8 cellular contexts compared by ENCODE assay signal in genomic region chr2:65057391-65058052, GRCh38. TPM values are rescaled to one million over a fixed set of nuclear protein-coding genes. Genes with fewer than 3 reads are reported as not detected.
A peak's percentile ranks its signal among the peaks of the same experiment; 100 is the strongest.
DNase-seq lines count a peak whose midpoint lies in the region; TF ChIP-seq lines count a peak whose summit lies in the region.

No MANE protein-coding gene starts in this region.

- 76% methylated on average over 6 of the region's 6 CpGs for WGBS in HUES64
- WGBS in transverse colon (ENCODE audit: low coverage in 1 of 2), 2 donors = 8 to 33% methylated on average over 4 to 6 of the region's 6 CpGs

- H3K4me1 Mint-ChIP-seq in chondrocyte (ENCODE audit: low read depth) = peaks cover 29% of the 10 kb centered on the region

- H3K27ac ChIP-seq in HUES64 (ENCODE audit: low read depth, low read length) = no peak overlapping the region
- peak overlapping the region; percentile 79 for H3K27ac ChIP-seq in mucosa of rectum (ENCODE audit: low read depth in 2 of 2, low read length in 2 of 2)
- H3K27ac ChIP-seq in transverse colon = peak overlapping the region; percentile 94 to 96 (median 96)

- H3K9ac ChIP-seq in HUES64 (ENCODE audit: low read depth, low read length) (peak overlapping the region; percentile 95), mucosa of rectum (ENCODE audit: low read depth in 1 of 2, low read length in 2 of 2) (peak overlapping the region; percentile 48 to 73)

- no peaks in the 10 kb centered on the region for H3K36me3 Mint-ChIP-seq in chondrocyte (ENCODE audit: low read depth)

- in situ Hi-C loops in transverse colon (cut with MboI; ENCODE audit: low pct_ligation_motif_present in 1 of 4, low pct_unique_long_range_greater_than_20kb in 1 of 4, low sequenced_read_pairs in 3 of 4) = loop anchor here in 3 of 4 donors (25.0 kb wide), 2 partner anchors 130 to 505 kb away; no protein-coding TSS in a partner anchor

- H3K36me3 ChIP-seq in HUES64 (ENCODE audit: insufficient read depth, low read length) (0 out of 2 replicates have a peak, but pooled peaks cover 4% of the 10 kb centered on the region), mucosa of rectum (ENCODE audit: control insufficient read depth in 2 of 2, insufficient read depth in 2 of 2, low read length in 2 of 2) (no peaks in the 10 kb centered on the region), transverse colon (no peaks in the 10 kb centered on the region)

- no peak for TF ChIP-seq CTCF in chondrocyte (IDR thresholded peaks at IDR 0.05)
- TF ChIP-seq CTCF in transverse colon (IDR thresholded peaks at IDR 0.05) = no peak

- H3K4me1 ChIP-seq in HUES64 (ENCODE audit: insufficient read depth, low read length) (peaks cover 8% of the 10 kb centered on the region), mucosa of rectum (ENCODE audit: control insufficient read depth in 2 of 2, insufficient read depth in 2 of 2, low read length in 2 of 2) (peaks cover 21 to 27% of the 10 kb centered on the region in 2 donors), transverse colon (peaks cover 6 to 65% (median 36%) of the 10 kb centered on the region in 4 donors)

- H3K27me3 Mint-ChIP-seq in chondrocyte (ENCODE audit: low read depth) = no peaks in the 10 kb centered on the region

- DNase-seq in NCI-H510A treated with DMSO at 0.1 percent for 48 hours (lab: John Stamatoyannopoulos, UW) = peak; percentile 40
- DNase-seq in NCI-H510A (lab: John Stamatoyannopoulos, UW) = no peak
- DNase-seq in T follicular helper cell (ENCODE audit: low read depth) = peak; percentile 51
- no peak for DNase-seq in chondrocyte (ENCODE audit: low spot score)
- DNase-seq in transverse colon = no peak
- DNase-seq in hepatic stellate cell (ENCODE audit: low spot score) = no peak

- no peak for TF ChIP-seq POLR2A in transverse colon (IDR thresholded peaks at IDR 0.05)

- intact Hi-C loops in transverse colon (cut with DNase I; ENCODE audit: low total_unique reads) = loop anchor here (2.0 to 10.0 kb wide), 2 partner anchors 63 to 73 kb away; partner anchors contain the start of gene RAB1A

- H3K27me3 ChIP-seq in HUES64 (ENCODE audit: insufficient read depth, low read length) (no peaks in the 10 kb centered on the region), mucosa of rectum (ENCODE audit: control insufficient read depth in 2 of 2, insufficient read depth in 2 of 2, low read length in 2 of 2) (no peaks in the 10 kb centered on the region), transverse colon (no peaks in the 10 kb centered on the region)

- H3K4me3 ChIP-seq in HUES64 (ENCODE audit: low read length) (peak overlapping the region; percentile 91), mucosa of rectum (ENCODE audit: low read length in 2 of 2) (peak overlapping the region; percentile 82), transverse colon (peak overlapping the region; percentile 81 to 98 (median 94))

- H3K4me3 Mint-ChIP-seq in chondrocyte (ENCODE audit: unreplicated experiment) = peak overlapping the region; percentile 75

- peak overlapping the region; percentile 58 for H3K27ac Mint-ChIP-seq in chondrocyte (ENCODE audit: unreplicated experiment)

- no peaks in the 10 kb centered on the region for H3K9me3 Mint-ChIP-seq in chondrocyte (ENCODE audit: low read depth)

- H3K9me3 ChIP-seq in HUES64 (ENCODE audit: insufficient read depth, low read depth, low read length) (no peaks in the 10 kb centered on the region), mucosa of rectum (ENCODE audit: control insufficient read depth in 2 of 2, low read length in 2 of 2) (no peaks in the 10 kb centered on the region), transverse colon (no peaks in the 10 kb centered on the region)

- no peak for TF ChIP-seq EP300 in transverse colon (IDR thresholded peaks at IDR 0.05; ENCODE audit: low read depth)

RNA-seq across cellular contexts. Expression of gene CEP68, which starts 1.3 kb away (rescaled TPM):
- 14.3 TPM for polyA plus RNA-seq in HUES64 (2013, experiment 1 of 2)
- 14.5 TPM for polyA plus RNA-seq in HUES64 (2013, experiment 2 of 2)
- 9.0 to 13.0 TPM (median 12.2 TPM) in 3 replicates for total RNA-seq in chondrocyte
- total RNA-seq in transverse colon = 10 to 100 TPM; 11.6 to 32.2 (median 15.9) TPM

Comparison
In these comparisons a context has a peak if more than half of its experiments do, and no peak if none do; other contexts are left out.
1. DNase-seq: peak in NCI-H510A treated with DMSO at 0.1 percent for 48 hours (single experiment) and T follicular helper cell (single experiment); none in NCI-H510A (single experiment), chondrocyte (single experiment), transverse colon (single experiment) and hepatic stellate cell (single experiment).
2. Peak in every context shown above with its lines, with median percentiles within 50 percentile points of each other: H3K4me3 ChIP-seq.